ENCODE assay signal across 9 cellular contexts in genomic region chr3:152328841-152329240, GRCh38.
DNase-seq lines count a peak whose midpoint lies in the region; ATAC-seq, FAIRE-seq and TF ChIP-seq lines count a peak whose summit lies in the region.
"Had no signal": no experiment of that assay in that cellular context is flagged by ENCODE, and none has a peak within 500 bp of the region (broad histone marks: within the 10 kb centered on the region; RNA-seq: fewer than 3 reads in every experiment).

No MANE protein-coding gene starts in this region.

- intact Hi-C loops in vagina (cut with DNase I) = no loop called here

- ATAC-seq in HG02678 (IDR thresholded peaks at IDR 0.05; ENCODE audit: unreplicated experiment) = no peak

- H3K27ac ChIP-seq in astrocyte (ENCODE audit: low read depth, low read length) = peak overlapping the region; percentile 69
- peak overlapping the region; percentile 56 for H3K27ac ChIP-seq in vagina

- peak overlapping the region; percentile 24 for H3K9ac ChIP-seq in astrocyte (ENCODE audit: low read length)

- no peak overlapping the region for H2AFZ ChIP-seq in astrocyte (ENCODE audit: low read depth, low read length)

- TF ChIP-seq POLR2A in vagina (IDR thresholded peaks at IDR 0.05) = no peak

- H3K4me1 Mint-ChIP-seq in activated naive CD4-positive, alpha-beta T cell treated with anti-CD3 and anti-CD28 coated beads, Interleukin-2, amount 50 U/mL, for 24 hours = peaks cover 91% of the 10 kb centered on the region
- H3K4me1 Mint-ChIP-seq in astrocyte (ENCODE audit: low read depth, unreplicated experiment) = peaks cover 24% of the 10 kb centered on the region

- no peak for TF ChIP-seq CTCF in astrocyte (IDR thresholded peaks at IDR 0.05; ENCODE audit: insufficient read depth, low read depth, low read length)
- TF ChIP-seq CTCF in vagina (IDR thresholded peaks at IDR 0.05) = no peak

- peak overlapping the region; percentile 62 for H3K4me2 ChIP-seq in astrocyte (ENCODE audit: low read length)

- DNase-seq in activated naive CD4-positive, alpha-beta T cell treated with anti-CD3 and anti-CD28 coated beads, Interleukin-2, amount 50 U/mL, for 16 hours = no peak
- DNase-seq in astrocyte (ENCODE audit: low read depth) (peak; percentile 86), kidney tubule cell (ENCODE audit: low spot score) (peak; percentile 79), vagina (ENCODE audit: extremely low spot score in 2 of 2) (no peak), NCI-H748 (lab: John Stamatoyannopoulos, UW; ENCODE audit: unreplicated experiment) (no peak), KG1 (lab: John Stamatoyannopoulos, UW) (no peak)
- DNase-seq: NCI-H69 had no signal

- H3K9me3 ChIP-seq in astrocyte (ENCODE audit: insufficient read depth, low read depth, low read length) = no peaks in the 10 kb centered on the region
- no peaks in the 10 kb centered on the region for H3K9me3 ChIP-seq in vagina

- H3K36me3 ChIP-seq in astrocyte (ENCODE audit: insufficient read depth, low read length) = no peaks in the 10 kb centered on the region
- peaks cover 0 to 4% of the 10 kb centered on the region in 2 donors for H3K36me3 ChIP-seq in vagina

- H3K4me3 Mint-ChIP-seq in activated naive CD4-positive, alpha-beta T cell treated with anti-CD3 and anti-CD28 coated beads, Interleukin-2, amount 50 U/mL, for 24 hours = peak overlapping the region; percentile 53
- H3K4me3 Mint-ChIP-seq in astrocyte (ENCODE audit: unreplicated experiment) = no peak overlapping the region

- FAIRE-seq in astrocyte (lab: Jason Lieb, UNC) = peak; percentile 81

- H3K27me3 Mint-ChIP-seq in activated naive CD4-positive, alpha-beta T cell treated with anti-CD3 and anti-CD28 coated beads, Interleukin-2, amount 50 U/mL, for 24 hours = no peaks in the 10 kb centered on the region
- no peaks in the 10 kb centered on the region for H3K27me3 Mint-ChIP-seq in astrocyte (ENCODE audit: low read depth, unreplicated experiment)

- no peak overlapping the region for H3K4me3 ChIP-seq in astrocyte (ENCODE audit: insufficient read depth, low read depth, low read length)
- H3K4me3 ChIP-seq in vagina = no peak overlapping the region

- peaks cover 94% of the 10 kb centered on the region for H3K79me2 ChIP-seq in astrocyte (ENCODE audit: insufficient read depth, low read length)

- H4K20me1 ChIP-seq in astrocyte (ENCODE audit: insufficient read depth, low read length) = peaks cover 42% of the 10 kb centered on the region

- H3K27me3 ChIP-seq in astrocyte (ENCODE audit: insufficient read depth, low read length) (no peaks in the 10 kb centered on the region), vagina (no peaks in the 10 kb centered on the region)

- H3K4me1 ChIP-seq in astrocyte (ENCODE audit: insufficient read depth, low read length) (peaks cover 30% of the 10 kb centered on the region), vagina (peaks cover 76% of the 10 kb centered on the region)

- peak overlapping the region; percentile 88 for H3K27ac Mint-ChIP-seq in activated naive CD4-positive, alpha-beta T cell treated with anti-CD3 and anti-CD28 coated beads, Interleukin-2, amount 50 U/mL, for 24 hours
- peak overlapping the region; percentile 43 for H3K27ac Mint-ChIP-seq in astrocyte (ENCODE audit: unreplicated experiment)

- no peaks in the 10 kb centered on the region for H3K9me3 Mint-ChIP-seq in activated naive CD4-positive, alpha-beta T cell treated with anti-CD3 and anti-CD28 coated beads, Interleukin-2, amount 50 U/mL, for 24 hours
- no peaks in the 10 kb centered on the region for H3K9me3 Mint-ChIP-seq in astrocyte (ENCODE audit: unreplicated experiment)

- peaks cover 21% of the 10 kb centered on the region for H3K36me3 Mint-ChIP-seq in activated naive CD4-positive, alpha-beta T cell treated with anti-CD3 and anti-CD28 coated beads, Interleukin-2, amount 50 U/mL, for 24 hours
- peaks cover 2% of the 10 kb centered on the region for H3K36me3 Mint-ChIP-seq in astrocyte (ENCODE audit: low read depth, unreplicated experiment)

Comparison
In these comparisons a context has a peak if more than half of its experiments do, and no peak if none do; other contexts are left out.
1. DNase-seq: peak in astrocyte (single experiment) and kidney tubule cell (single experiment); none in activated naive CD4-positive, alpha-beta T cell treated with anti-CD3 and anti-CD28 coated beads, Interleukin-2, amount 50 U/mL, for 16 hours (single experiment), vagina (0 of 2), NCI-H748 (single experiment) and KG1 (single experiment).